In genomic region chr14:89416002-89416995, GRCh38 we compare ENCODE assay signal across 8 cellular contexts. TPM values are rescaled to one million over a fixed set of nuclear protein-coding genes. Genes with fewer than 3 reads are reported as not detected.
DNase-seq lines count a peak whose midpoint lies in the region; ATAC-seq, FAIRE-seq and TF ChIP-seq lines count a peak whose summit lies in the region.

No MANE protein-coding gene starts in this region.

- TF ChIP-seq EP300 in HepG2 (IDR thresholded peaks at IDR 0.05; ENCODE audit: low read depth in 2 of 2, low read length in 2 of 2), result peak in 1 of 2 experiments; percentile 21; a peak in 1 of 4 replicates
- TF ChIP-seq EP300 in HepG2 (CRISPR knock-in tag; IDR thresholded peaks at IDR 0.05; ENCODE audit: borderline replicate concordance), result no peak

- H3K9me3 ChIP-seq in HepG2 (ENCODE audit: low read length), result no peaks in the 10 kb centered on the region

- CTCF ChIA-PET in BJ (lab: Yijun Ruan, JAX), result interaction anchor here (0.7 to 1.3 kb wide), 5 partner anchors 10 to 499 kb away, joined by 3 to 4 read pairs (median 3); no protein-coding TSS in a partner anchor
- CTCF ChIA-PET in HepG2 (lab: Yijun Ruan, JAX; ENCODE audit: low intra/inter-chr PET ratio, low total read pairs), result no interaction called here

- BruUV-seq in HepG2 (replicated peaks; lab: Mats Ljungman, UMichigan), result TSS peak; percentile 63

- DNase-seq in BJ (ENCODE audit: low read depth) (peak; percentile 96), NCI-H69 (lab: John Stamatoyannopoulos, UW) (peak; percentile 98), dermis blood vessel endothelial cell (peak; percentile 99), HepG2 (ENCODE audit: low spot score) (peak; percentile 96)
- DNase-seq in activated CD4-positive, alpha-beta T cell treated with anti-CD3 and anti-CD28 coated beads, Interleukin-2, amount 50 U/mL, for 4 hours, result peak; percentile 98 to 99
- peak; percentile 99 for DNase-seq in stimulated activated CD4-positive, alpha-beta T cell treated with anti-CD3 and anti-CD28 coated beads, Interleukin-2, amount 100 ng/mL, for 48 hours

- under 1% methylated on average over 14 of the region's 98 CpGs for WGBS in HepG2 (ENCODE audit: low lambda C conversion rate)

- H3K79me2 ChIP-seq in HepG2 (ENCODE audit: insufficient read depth, low read length), result peaks cover 52% of the 10 kb centered on the region

- peak overlapping the region; percentile 74 for H3K4me3 ChIP-seq in BJ (ENCODE audit: low read depth, low read length)
- H3K4me3 ChIP-seq in HepG2 (replicated peaks in 1 of 3; ENCODE audit: insufficient read depth in 1 of 3, low read depth in 2 of 3, low read length in 3 of 3), result peak overlapping the region; percentile 74 to 93 (median 87)

- POLR2A ChIA-PET in BJ (lab: Charles Lee), result interaction anchor here (0.6 to 0.7 kb wide), 3 partner anchors 28 to 349 kb away, joined by 3 to 16 read pairs (median 5); no protein-coding TSS in a partner anchor
- POLR2A ChIA-PET in HepG2 (lab: Yijun Ruan, JAX), result interaction anchor here (0.6 to 2.3 kb wide), 8 partner anchors 10 to 375 kb away, joined by 3 to 28 read pairs (median 6); no protein-coding TSS in a partner anchor

- peak overlapping the region; percentile 93 for H3K9ac ChIP-seq in HepG2 (ENCODE audit: insufficient read depth, low read depth, low read length)

- peaks cover 7% of the 10 kb centered on the region; the same call in 1 of the 2 replicates for H4K20me1 ChIP-seq in HepG2 (ENCODE audit: insufficient read depth, low read length)

- H3K36me3 ChIP-seq in BJ (ENCODE audit: control insufficient read depth, insufficient read depth, low read length) (peaks cover 4% of the 10 kb centered on the region), HepG2 (replicated peaks in 1 of 2; ENCODE audit: control insufficient read depth in 1 of 2, insufficient read depth in 2 of 2, low read length in 2 of 2) (peaks cover 8 to 13% of the 10 kb centered on the region in 2 experiments)

- intact Hi-C loops in HepG2 (cut with micrococcal nuclease; ENCODE audit: unreplicated experiment), result loop anchor here (2.0 to 10.0 kb wide), 9 partner anchors 49 to 496 kb away; no protein-coding TSS in a partner anchor

- no peak for TF ChIP-seq RAD21 in HepG2 (CRISPR knock-in tag; IDR thresholded peaks at IDR 0.05)

- TF ChIP-seq CTCF in BJ (IDR thresholded peaks at IDR 0.05; ENCODE audit: insufficient read depth, low read depth, low read length) (no peak), HepG2 (CRISPR knock-in tag; IDR thresholded peaks at IDR 0.05) (no peak)

- in situ Hi-C loops in HepG2 (cut with HindIII; ENCODE audit: extremely low pct_ligation_motif_present, low pct_unique_long_range_greater_than_20kb), result loop anchor here (5.0 to 25.0 kb wide), 2 partner anchors 374 to 496 kb away; no protein-coding TSS in a partner anchor

- peak overlapping the region; percentile 84 for H3K27ac ChIP-seq in HepG2 (ENCODE audit: extremely low read length, insufficient read depth, low read length)

- ATAC-seq in GM19328 (IDR thresholded peaks at IDR 0.05; ENCODE audit: unreplicated experiment) (peak; percentile 87), HG03469 (IDR thresholded peaks at IDR 0.05; ENCODE audit: unreplicated experiment) (peak; percentile 91), HepG2 (peak; percentile 87)

- H3K4me1 ChIP-seq in HepG2 (ENCODE audit: insufficient read depth, low read length), result peaks cover 80% of the 10 kb centered on the region

- peak; percentile 31 to 66 for TF ChIP-seq POLR2A in HepG2 (IDR thresholded peaks at IDR 0.05; ENCODE audit: insufficient read depth in 1 of 2, low read depth in 2 of 2, low read length in 2 of 2)

- H3K27me3 ChIP-seq in BJ (ENCODE audit: control insufficient read depth, insufficient read depth, low read length) (no peaks in the 10 kb centered on the region), HepG2 (ENCODE audit: control insufficient read depth in 1 of 2, insufficient read depth in 2 of 2, low read length in 2 of 2) (no peaks in the 10 kb centered on the region)

- peak overlapping the region; percentile 88 for H3K4me2 ChIP-seq in HepG2 (ENCODE audit: low read depth, low read length)

- peak; percentile 67 for FAIRE-seq in HepG2 (lab: Jason Lieb, UNC)

- H2AFZ ChIP-seq in HepG2 (ENCODE audit: low read length), result no peak overlapping the region

TF ChIP-seq in HepG2, 621 proteins besides CTCF, POLR2A, EP300 and RAD21 (continues in another document):
- 0 out of 2 replicates have a peak, but pooled peaks have one; percentile 51 for TF ChIP-seq ZNF230 (CRISPR knock-in tag; IDR thresholded peaks at IDR 0.05)
- 0 out of 2 replicates have a peak, but pooled peaks have one; percentile 6 for TF ChIP-seq FOSL2 (CRISPR knock-in tag; IDR thresholded peaks at IDR 0.05)
- no peak for TF ChIP-seq SETDB1 (CRISPR knock-in tag; IDR thresholded peaks at IDR 0.05; ENCODE audit: borderline replicate concordance)
- peak; percentile 83 for TF ChIP-seq RFX1 (IDR thresholded peaks at IDR 0.05)
- TF ChIP-seq HNRNPLL (IDR thresholded peaks at IDR 0.05; ENCODE audit: low read depth, low read length, poor library complexity, severe bottlenecking), result peak; percentile 38
- 0 out of 2 replicates have a peak, but pooled peaks have one; percentile 51 for TF ChIP-seq ZNF280B (CRISPR knock-in tag; IDR thresholded peaks at IDR 0.05; ENCODE audit: borderline replicate concordance)
- TF ChIP-seq ZNF670 (CRISPR knock-in tag; IDR thresholded peaks at IDR 0.05; ENCODE audit: borderline replicate concordance), result 0 out of 2 replicates have a peak, but pooled peaks have one; percentile 12
- peak; percentile 51; the same call in 1 of the 2 replicates for TF ChIP-seq ZNF710 (CRISPR knock-in tag; IDR thresholded peaks at IDR 0.05; ENCODE audit: borderline replicate concordance)
- no peak; the same call in 1 of the 2 replicates for TF ChIP-seq ZSCAN29 (CRISPR knock-in tag; conservative IDR thresholded peaks at IDR 0.05)
- peak; percentile 28; the same call in 1 of the 2 replicates for TF ChIP-seq ZFY (CRISPR knock-in tag; IDR thresholded peaks at IDR 0.05)

RNA-seq across cellular contexts. Expression of gene FOXN3, which starts 0.7 kb away (rescaled TPM):
- 30.2 and 31.3 TPM in 2 replicates for polyA plus RNA-seq in BJ (2011; rRNA removed)
- 48.4 and 56.2 TPM in 2 replicates for polyA minus RNA-seq in BJ (2011; rRNA and poly(A)+ RNA removed)
- 25.9 and 39.5 TPM in 2 replicates for total RNA-seq in dermis blood vessel endothelial cell
- 32.4 and 42.4 TPM in 2 replicates for total RNA-seq in HepG2 (2016; rRNA removed; fragmentation: Illumina TruSeq; extraction: Trizol)
- total RNA-seq in HepG2 (2016; cell fraction: cytosol; rRNA removed; fragmentation: Illumina TruSeq; extraction: Trizol; ENCODE audit: low read depth), result 21.8 and 24.1 TPM in 2 replicates
- total RNA-seq in HepG2 (2016; cell fraction: insoluble cytoplasmic fraction; rRNA removed; fragmentation: Illumina TruSeq; extraction: Trizol), result 31.8 and 34.4 TPM in 2 replicates
- total RNA-seq in HepG2 (2016; cell fraction: membrane; rRNA removed; fragmentation: Illumina TruSeq; extraction: Trizol), result 34.0 and 40.7 TPM in 2 replicates
- total RNA-seq in HepG2 (2016; cell fraction: nucleus; rRNA removed; fragmentation: Illumina TruSeq; extraction: Trizol), result 56.5 and 60.0 TPM in 2 replicates
- 64.7 and 70.2 TPM in 2 replicates for polyA plus RNA-seq in HepG2 (2011; rRNA removed)
- polyA plus RNA-seq in HepG2 (2011; cell fraction: cytosol; rRNA removed), result 47.5 and 57.5 TPM in 2 replicates
- polyA plus RNA-seq in HepG2 (2011; cell fraction: nucleus; rRNA removed), result 59.1 and 68.8 TPM in 2 replicates
- 75.4 and 83.5 TPM in 2 replicates for polyA plus RNA-seq in HepG2 (2012)
- polyA plus RNA-seq in HepG2 (2016; cell fraction: cytosol; fragmentation: Illumina TruSeq; extraction: Trizol; ENCODE audit: low read depth), result 12.3 and 14.4 TPM in 2 replicates
- 34.1 and 37.2 TPM in 2 replicates for polyA plus RNA-seq in HepG2 (2016; cell fraction: insoluble cytoplasmic fraction; fragmentation: Illumina TruSeq; extraction: Trizol; ENCODE audit: low read depth)
- 22.0 and 25.1 TPM in 2 replicates for polyA plus RNA-seq in HepG2 (2016; cell fraction: membrane; fragmentation: Illumina TruSeq; extraction: Trizol; ENCODE audit: low read depth)
- polyA plus RNA-seq in HepG2 (2016; cell fraction: nucleus; fragmentation: Illumina TruSeq; extraction: Trizol; ENCODE audit: insufficient read depth, low read depth), result 26.9 and 29.4 TPM in 2 replicates
- 33.5 and 214 TPM in 2 replicates for polyA minus RNA-seq in HepG2 (2011; rRNA and poly(A)+ RNA removed; ENCODE audit: low replicate concordance)
- 84.8 and 100 TPM in 2 replicates for polyA minus RNA-seq in HepG2 (2011; cell fraction: cytosol; rRNA and poly(A)+ RNA removed)
- 187 and 226 TPM in 2 replicates for polyA minus RNA-seq in HepG2 (2011; cell fraction: nucleus; rRNA and poly(A)+ RNA removed)

Comparison
In these comparisons a context has a peak if more than half of its experiments do, and no peak if none do; other contexts are left out.
1. Peak in every context shown above with its lines: DNase-seq, ATAC-seq, H3K4me3 ChIP-seq and H3K27ac ChIP-seq.